In the genomic region with DNA sequence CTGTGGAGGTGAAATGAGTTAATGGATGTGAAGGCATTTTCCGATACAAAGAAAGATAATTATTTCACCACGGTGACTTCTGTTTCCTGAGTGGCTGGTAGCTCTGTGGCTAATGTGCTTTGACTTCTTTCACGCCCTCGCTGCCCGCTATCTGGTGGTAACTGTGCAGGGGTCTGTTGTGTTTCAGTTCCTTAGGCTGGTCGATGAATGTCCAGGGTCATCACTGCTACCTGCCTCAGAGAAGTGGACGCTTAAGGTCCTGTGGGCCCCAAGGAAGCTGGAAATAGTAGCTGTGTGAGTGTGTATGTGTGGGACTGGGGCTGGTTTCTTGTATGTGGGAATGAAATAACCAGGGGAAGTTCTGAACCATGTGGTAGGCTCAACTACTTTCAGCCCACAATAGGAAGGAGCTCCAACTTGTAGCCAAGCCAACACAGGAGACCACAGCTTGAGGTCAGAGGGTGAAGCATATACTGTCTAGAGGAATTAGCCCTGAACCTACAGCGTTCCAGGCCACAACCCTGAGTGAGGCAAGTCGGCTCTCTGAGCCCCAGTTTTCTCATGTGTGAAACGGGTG, we compare ENCODE assay signal across 12 cellular contexts. TPM values are rescaled to one million over a fixed set of nuclear protein-coding genes. Genes with fewer than 3 reads are reported as not detected.
DNase-seq lines count a peak whose midpoint lies in the region; ATAC-seq, FAIRE-seq and TF ChIP-seq lines count a peak whose summit lies in the region.
"Had no signal": no experiment of that assay in that cellular context is flagged by ENCODE, and none has a peak within 500 bp of the region (broad histone marks: within the 10 kb centered on the region; RNA-seq: fewer than 3 reads in every experiment).

No MANE protein-coding gene starts in this region.

- H3K27me3 Mint-ChIP-seq in activated CD4-positive, alpha-beta memory T cell treated with anti-CD3 and anti-CD28 coated beads, Interleukin-2, amount 10 ng/mL, durations not matched to agents 7 days and 5 days, result no peaks in the 10 kb centered on the region
- H3K27me3 Mint-ChIP-seq in natural killer cell (ENCODE audit: low read depth in 2 of 2), result no peaks in the 10 kb centered on the region

- no peak overlapping the region for H2BK120ac ChIP-seq in mesendoderm (ENCODE audit: low read depth, low read length)

- no peak overlapping the region for H3K18ac ChIP-seq in mesendoderm (ENCODE audit: low read length)

- H3K79me1 ChIP-seq in mesendoderm (ENCODE audit: low read length), result no peaks in the 10 kb centered on the region

- no peaks in the 10 kb centered on the region for H3K36me3 ChIP-seq in mesendoderm (ENCODE audit: control insufficient read depth, insufficient read depth, low read length)

- ATAC-seq in HG02884 (IDR thresholded peaks at IDR 0.05; ENCODE audit: unreplicated experiment) (peak; percentile 48), natural killer cell (peak; percentile 35 to 77 (median 75)), GM21786 (IDR thresholded peaks at IDR 0.05; ENCODE audit: unreplicated experiment) (no peak)

- no peak overlapping the region for H2BK5ac ChIP-seq in mesendoderm (ENCODE audit: low read length)

- H3K4me1 ChIP-seq in mesendoderm (ENCODE audit: control insufficient read depth, low read depth, low read length), result no peaks in the 10 kb centered on the region

- H4K5ac ChIP-seq in mesendoderm (ENCODE audit: low read length), result no peak overlapping the region

- H3K4me3 Mint-ChIP-seq in activated CD4-positive, alpha-beta memory T cell treated with anti-CD3 and anti-CD28 coated beads, Interleukin-2, amount 10 ng/mL, durations not matched to agents 7 days and 5 days, result peak overlapping the region; percentile 52
- peak overlapping the region; percentile 90 for H3K4me3 Mint-ChIP-seq in natural killer cell
- H3K4me3 Mint-ChIP-seq: memory B cell had no signal

- CTCF ChIA-PET in activated CD4-positive, alpha-beta memory T cell treated with anti-CD3 and anti-CD28 coated beads, Interleukin-2, amount 10 ng/mL, durations not matched to agents 7 days and 5 days (lab: Charles Lee), result interaction anchor here (0.9 to 1.7 kb wide), 6 partner anchors 10 to 87 kb away, joined by 3 to 7 read pairs (median 4); a partner anchor contains a TSS

- no peaks in the 10 kb centered on the region for H3K79me2 ChIP-seq in mesendoderm (ENCODE audit: control insufficient read depth, insufficient read depth, low read length)

- H3K4me2 ChIP-seq in mesendoderm (ENCODE audit: low read length), result no peak overlapping the region

- intact Hi-C loops in natural killer cell (cut with micrococcal nuclease), result loop anchor here (5.0 kb wide), 2 partner anchors 49 to 301 kb away; a partner anchor contains a TSS

- no peak overlapping the region for H3K27ac ChIP-seq in mesendoderm (ENCODE audit: low read depth, low read length)

- no peak for TF ChIP-seq CTCF in natural killer cell (IDR thresholded peaks at IDR 0.05)

- no peak overlapping the region for H3K4me3 ChIP-seq in mesendoderm (ENCODE audit: low read length)

- WGBS in mesendoderm (ENCODE audit: extremely low coverage, insufficient coverage, low lambda C conversion rate), result no CpG with 5 or more reads among the region's 10 CpGs

- H3K23ac ChIP-seq in mesendoderm (ENCODE audit: low read length), result no peak overlapping the region

- no peaks in the 10 kb centered on the region for H3K9me3 Mint-ChIP-seq in activated CD4-positive, alpha-beta memory T cell treated with anti-CD3 and anti-CD28 coated beads, Interleukin-2, amount 10 ng/mL, durations not matched to agents 7 days and 5 days
- H3K9me3 Mint-ChIP-seq in natural killer cell, result no peaks in the 10 kb centered on the region
- H3K9me3 Mint-ChIP-seq: memory B cell had no signal

- peak overlapping the region; percentile 98 for H3K27ac Mint-ChIP-seq in activated CD4-positive, alpha-beta memory T cell treated with anti-CD3 and anti-CD28 coated beads, Interleukin-2, amount 10 ng/mL, durations not matched to agents 7 days and 5 days
- H3K27ac Mint-ChIP-seq in natural killer cell, result peak overlapping the region; percentile 97 to 98
- H3K27ac Mint-ChIP-seq: memory B cell had no signal

- no peak overlapping the region for H4K8ac ChIP-seq in mesendoderm (ENCODE audit: low read depth, low read length)

- DNase-seq in GM12891 (ENCODE audit: insufficient read length, low spot score) (no peak), natural killer cell (peak; percentile 64), NCI-H2107 treated with DMSO at 0.1 percent for 48 hours (lab: John Stamatoyannopoulos, UW; ENCODE audit: unreplicated experiment) (no peak), mesendoderm (no peak), NCI-H1048 (lab: John Stamatoyannopoulos, UW) (no peak)
- peak; percentile 77 for DNase-seq in activated CD4-positive, alpha-beta memory T cell treated with anti-CD3 and anti-CD28 coated beads, Interleukin-2, amount 10 ng/mL, durations not matched to agents 7 days and 5 days
- DNase-seq: substantia nigra had no signal

- H2BK15ac ChIP-seq in mesendoderm (replicated peaks; ENCODE audit: low read depth), result no peak overlapping the region

- no peak overlapping the region for H3K4ac ChIP-seq in mesendoderm (ENCODE audit: low read depth, low read length)

- H3K27me3 ChIP-seq in mesendoderm (ENCODE audit: insufficient read depth, low read length, poor library complexity), result no peaks in the 10 kb centered on the region

- no peak overlapping the region for H3K9ac ChIP-seq in mesendoderm (ENCODE audit: low read length)

- peaks cover 86% of the 10 kb centered on the region for H3K4me1 Mint-ChIP-seq in activated CD4-positive, alpha-beta memory T cell treated with anti-CD3 and anti-CD28 coated beads, Interleukin-2, amount 10 ng/mL, durations not matched to agents 7 days and 5 days
- peaks cover 84 to 90% of the 10 kb centered on the region in 2 donors for H3K4me1 Mint-ChIP-seq in natural killer cell

- H3K56ac ChIP-seq in mesendoderm (ENCODE audit: low read length), result no peak overlapping the region

- POLR2A ChIA-PET in activated CD4-positive, alpha-beta memory T cell treated with anti-CD3 and anti-CD28 coated beads, Interleukin-2, amount 10 ng/mL, durations not matched to agents 7 days and 5 days (lab: Charles Lee), result interaction anchor here (0.9 to 9.6 kb wide), 6 partner anchors 10 to 650 kb away, joined by 3 to 228 read pairs (median 4); a partner anchor contains a TSS

- no peak overlapping the region for H2AK5ac ChIP-seq in mesendoderm (ENCODE audit: low read length)

- TF ChIP-seq POLR2A in GM12891 (IDR thresholded peaks at IDR 0.05; ENCODE audit: low read depth, low read length), result no peak

- FAIRE-seq in GM12891 (lab: Jason Lieb, UNC), result no peak

- H3K36me3 Mint-ChIP-seq in activated CD4-positive, alpha-beta memory T cell treated with anti-CD3 and anti-CD28 coated beads, Interleukin-2, amount 10 ng/mL, durations not matched to agents 7 days and 5 days (ENCODE audit: low read depth), result peaks cover 8% of the 10 kb centered on the region
- no peaks in the 10 kb centered on the region for H3K36me3 Mint-ChIP-seq in natural killer cell
- H3K36me3 Mint-ChIP-seq: memory B cell had no signal

TF ChIP-seq in GM12891, 5 proteins besides CTCF, POLR2A, EP300 and RAD21:
- peak; percentile 71 for TF ChIP-seq SPI1 (IDR thresholded peaks at IDR 0.05; ENCODE audit: low read depth, low read length)
- TF ChIP-seq POLR2AphosphoS5 (IDR thresholded peaks at IDR 0.05; ENCODE audit: low read depth, low read length), result no peak

RNA-seq across cellular contexts. Expression of a gene that starts 15.9 kb away (rescaled TPM):
- 60.0 TPM for polyA plus RNA-seq in GM12891 (2012; ENCODE audit: low read depth, missing spikeins)
- 100 to 1,000 TPM; 482 to 491 TPM for total RNA-seq in activated CD4-positive, alpha-beta memory T cell treated with anti-CD3 and anti-CD28 coated beads, Interleukin-2, amount 10 ng/mL, durations not matched to agents 7 days and 5 days
- 1,000 to 10,000 TPM in 1 of 3 donors, 100 to 1,000 TPM in 2; 793 to 1,167 (median 825) TPM for total RNA-seq in natural killer cell
- not detected for polyA plus RNA-seq in mesendoderm (2013, experiment 1 of 2)
- polyA plus RNA-seq in mesendoderm (2013, experiment 2 of 2), result not detected
- total RNA-seq: fibroblast of lung had no signal

RNA-seq across cellular contexts. Expression of a gene that starts 27.4 kb away (rescaled TPM):
- not detected for polyA plus RNA-seq in GM12891 (2012; ENCODE audit: low read depth, missing spikeins)
- 1 to 10 TPM; 2.3 to 3.1 TPM for total RNA-seq in activated CD4-positive, alpha-beta memory T cell treated with anti-CD3 and anti-CD28 coated beads, Interleukin-2, amount 10 ng/mL, durations not matched to agents 7 days and 5 days
- 10 to 100 TPM in 2 of 3 donors, 1 to 10 TPM in 1; 10.0 to 24.1 (median 15.1) TPM for total RNA-seq in natural killer cell
- not detected for polyA plus RNA-seq in mesendoderm (2013, experiment 1 of 2)
- polyA plus RNA-seq in mesendoderm (2013, experiment 2 of 2), result not detected
- total RNA-seq: fibroblast of lung had no signal
- polyA plus RNA-seq: fibroblast of lung had no signal

RNA-seq across cellular contexts. Expression of a gene that starts 34.5 kb away (rescaled TPM):
- polyA plus RNA-seq in GM12891 (2012; ENCODE audit: low read depth, missing spikeins), result 9.0 TPM
- 10 to 100 TPM; 14.4 to 16.9 TPM for total RNA-seq in activated CD4-positive, alpha-beta memory T cell treated with anti-CD3 and anti-CD28 coated beads, Interleukin-2, amount 10 ng/mL, durations not matched to agents 7 days and 5 days
- under 1 TPM; 0.48 to 1.00 (median 0.61) TPM for total RNA-seq in natural killer cell
- 1.4 TPM for polyA plus RNA-seq in mesendoderm (2013, experiment 1 of 2)
- polyA plus RNA-seq in mesendoderm (2013, experiment 2 of 2), result 1.5 TPM

RNA-seq across cellular contexts. Expression of a gene that starts 47.4 kb away (rescaled TPM):
- polyA plus RNA-seq in GM12891 (2012; ENCODE audit: low read depth, missing spikeins), result not detected
- total RNA-seq in activated CD4-positive, alpha-beta memory T cell treated with anti-CD3 and anti-CD28 coated beads, Interleukin-2, amount 10 ng/mL, durations not matched to agents 7 days and 5 days, result not detected
- not detected for total RNA-seq in natural killer cell
- not detected for polyA plus RNA-seq in mesendoderm (2013, experiment 1 of 2)
- not detected for polyA plus RNA-seq in mesendoderm (2013, experiment 2 of 2)
- total RNA-seq: fibroblast of lung; T-helper 1 cell treated with Interleukin-12 subunit alpha and Interleukin-12 subunit beta and Interleukin-4 antibody, amounts not matched to agents 30 ng/mL and 1 ng/mL, for 36 hours had no signal
- polyA plus RNA-seq: fibroblast of lung had no signal

Comparison
In these comparisons a context has a peak if more than half of its experiments do, and no peak if none do; other contexts are left out.
1. DNase-seq: peak in activated CD4-positive, alpha-beta memory T cell treated with anti-CD3 and anti-CD28 coated beads, Interleukin-2, amount 10 ng/mL, durations not matched to agents 7 days and 5 days (single experiment) and natural killer cell (single experiment); none in GM12891 (single experiment), NCI-H2107 treated with DMSO at 0.1 percent for 48 hours (single experiment), mesendoderm (single experiment) and NCI-H1048 (single experiment).
2. RNA of a gene that starts 34.5 kb away (total RNA-seq): 14.4 to 16.9 TPM in activated CD4-positive, alpha-beta memory T cell treated with anti-CD3 and anti-CD28 coated beads, Interleukin-2, amount 10 ng/mL, durations not matched to agents 7 days and 5 days; 0.48 to 1.00 TPM in natural killer cell; every median in the first group is over 4 times any median in the second.